ENCODE assay signal across 1 cellular context in genomic region chr2:149877913-149878312, GRCh38.
TF ChIP-seq lines count a peak whose summit lies in the region.

No MANE protein-coding gene starts in this region.

TF ChIP-seq in IMR-90, 13 proteins besides CTCF, POLR2A, EP300 and RAD21 (continued from another document):
- no peak for TF ChIP-seq CEBPB (IDR thresholded peaks at IDR 0.05; ENCODE audit: low read depth, low read length)
- TF ChIP-seq MAZ (IDR thresholded peaks at IDR 0.05; ENCODE audit: borderline replicate concordance, low read depth, low read length), result no peak
